In genomic region chr14:74296037-74296467, GRCh38 we compare ENCODE assay signal across 1 cellular context.
TF ChIP-seq lines count a peak whose summit lies in the region.

No MANE protein-coding gene starts in this region.

TF ChIP-seq in HepG2, 621 proteins besides CTCF, POLR2A, EP300 and RAD21 (continued from another document and continues in another):
- TF ChIP-seq ZNF710 (CRISPR knock-in tag; IDR thresholded peaks at IDR 0.05; ENCODE audit: borderline replicate concordance): peak; percentile 51; the same call in 1 of the 2 replicates
- peak; percentile 79 for TF ChIP-seq GATAD1 (CRISPR knock-in tag; IDR thresholded peaks at IDR 0.05)
- no peak for TF ChIP-seq ZNF34 (CRISPR knock-in tag; IDR thresholded peaks at IDR 0.05; ENCODE audit: borderline replicate concordance)
- no peak for TF ChIP-seq MAFG (CRISPR knock-in tag; IDR thresholded peaks at IDR 0.05)
- TF ChIP-seq SCMH1 (CRISPR knock-in tag; IDR thresholded peaks at IDR 0.05; ENCODE audit: borderline replicate concordance): no peak
- TF ChIP-seq ZNF781 (CRISPR knock-in tag; IDR thresholded peaks at IDR 0.05; ENCODE audit: borderline replicate concordance, not compliant biosample characterization): peak; percentile 88
- TF ChIP-seq SKI (IDR thresholded peaks at IDR 0.05; ENCODE audit: partially characterized antibody): no peak
- TF ChIP-seq MNT (IDR thresholded peaks at IDR 0.05): peak; percentile 93
- TF ChIP-seq ZNF878 (CRISPR knock-in tag; IDR thresholded peaks at IDR 0.05): peak; percentile 80; the same call in 1 of the 2 replicates
- TF ChIP-seq ELF1 (CRISPR knock-in tag; IDR thresholded peaks at IDR 0.05): no peak; the same call in 1 of the 2 replicates
- TF ChIP-seq ZNF414 (CRISPR knock-in tag; IDR thresholded peaks at IDR 0.05): peak; percentile 45; the same call in 1 of the 2 replicates
- TF ChIP-seq RBM39 (IDR thresholded peaks at IDR 0.05; ENCODE audit: low read depth, low read length, poor library complexity, severe bottlenecking): no peak
- no peak for TF ChIP-seq ZNF446 (CRISPR knock-in tag; IDR thresholded peaks at IDR 0.05)
- TF ChIP-seq ZNF441 (CRISPR knock-in tag; IDR thresholded peaks at IDR 0.05; ENCODE audit: borderline replicate concordance): peak; percentile 89; the same call in 1 of the 2 replicates
- 0 out of 2 replicates have a peak, but pooled peaks have one; percentile 38 for TF ChIP-seq HDAC2 (CRISPR knock-in tag; IDR thresholded peaks at IDR 0.05)
- 0 out of 2 replicates have a peak, but pooled peaks have one; percentile 41 for TF ChIP-seq BATF2 (CRISPR knock-in tag; IDR thresholded peaks at IDR 0.05)
- TF ChIP-seq PRMT3 (CRISPR knock-in tag; IDR thresholded peaks at IDR 0.05; ENCODE audit: borderline replicate concordance, low read depth): no peak
- TF ChIP-seq NR0B2 (CRISPR knock-in tag; IDR thresholded peaks at IDR 0.05): peak; percentile 64; the same call in 1 of the 2 replicates
- TF ChIP-seq ZFP37 (CRISPR knock-in tag; IDR thresholded peaks at IDR 0.05; ENCODE audit: borderline replicate concordance): peak; percentile 84; the same call in 1 of the 2 replicates
- no peak for TF ChIP-seq ARNT (IDR thresholded peaks at IDR 0.05)
- no peak for TF ChIP-seq SMYD3 (CRISPR knock-in tag; IDR thresholded peaks at IDR 0.05)
- no peak for TF ChIP-seq CREBL2 (CRISPR knock-in tag; IDR thresholded peaks at IDR 0.05; ENCODE audit: borderline replicate concordance)
- TF ChIP-seq TOE1 (CRISPR knock-in tag; IDR thresholded peaks at IDR 0.05): no peak
- no peak for TF ChIP-seq PLRG1 (conservative IDR thresholded peaks at IDR 0.05)
- no peak for TF ChIP-seq CHD2 (IDR thresholded peaks at IDR 0.05; ENCODE audit: low read depth, low read length)
- TF ChIP-seq GATAD2A (CRISPR knock-in tag; IDR thresholded peaks at IDR 0.05): peak; percentile 74
- TF ChIP-seq KLF16 (CRISPR knock-in tag; IDR thresholded peaks at IDR 0.05): peak in 1 of 2 experiments; percentile 66; a peak in 1 of 4 replicates
- TF ChIP-seq ZNF737 (CRISPR knock-in tag; IDR thresholded peaks at IDR 0.05; ENCODE audit: borderline replicate concordance): peak; percentile 60; the same call in 1 of the 2 replicates
- TF ChIP-seq SP140L (CRISPR knock-in tag; IDR thresholded peaks at IDR 0.05; ENCODE audit: borderline replicate concordance): no peak
- TF ChIP-seq ZSCAN25 (CRISPR knock-in tag; IDR thresholded peaks at IDR 0.05): peak; percentile 79
- no peak for TF ChIP-seq SNAPC5 (CRISPR knock-in tag; IDR thresholded peaks at IDR 0.05; ENCODE audit: borderline replicate concordance)
- TF ChIP-seq SAP130 (CRISPR knock-in tag; IDR thresholded peaks at IDR 0.05; ENCODE audit: low read depth): peak; percentile 92
- TF ChIP-seq GABPA (IDR thresholded peaks at IDR 0.05; ENCODE audit: low read depth, low read length): no peak
- TF ChIP-seq GABPA (CRISPR knock-in tag; IDR thresholded peaks at IDR 0.05; ENCODE audit: low read depth): peak; percentile 71
- no peak for TF ChIP-seq ZBTB34 (CRISPR knock-in tag; IDR thresholded peaks at IDR 0.05)
- no peak for TF ChIP-seq CERS6 (CRISPR knock-in tag; IDR thresholded peaks at IDR 0.05)
- peak; percentile 84; the same call in 1 of the 2 replicates for TF ChIP-seq ZNF724P (CRISPR knock-in tag; IDR thresholded peaks at IDR 0.05; ENCODE audit: borderline replicate concordance)
- TF ChIP-seq KMT2A (CRISPR knock-in tag; IDR thresholded peaks at IDR 0.05): no peak
- TF ChIP-seq IKZF5 (CRISPR knock-in tag; IDR thresholded peaks at IDR 0.05): peak; percentile 73
- TF ChIP-seq SRSF1 (optimal IDR thresholded peaks at IDR 0.05; ENCODE audit: low read depth, low read length): no peak
- no peak; the same call in 1 of the 2 replicates for TF ChIP-seq AHDC1 (CRISPR knock-in tag; IDR thresholded peaks at IDR 0.05; ENCODE audit: borderline replicate concordance)
- no peak for TF ChIP-seq ZNF7 (CRISPR knock-in tag; IDR thresholded peaks at IDR 0.05)
